In genomic region chr17:9247401-9247938, GRCh38 we compare ENCODE assay signal across 15 cellular contexts.
"Had no signal": no experiment of that assay in that cellular context is flagged by ENCODE, and none has a peak within 500 bp of the region (broad histone marks: within the 10 kb centered on the region; RNA-seq: fewer than 3 reads in every experiment).

No MANE protein-coding gene starts in this region.

- H3K4me3 ChIP-seq: coronary artery, ovary, SK-N-MC, tibial nerve had no signal

- H3K27ac ChIP-seq: coronary artery, ovary, SK-N-MC, WERI-Rb-1 had no signal

- H3K27me3 ChIP-seq: ovary, tibial nerve had no signal

- ATAC-seq: activated naive CD8-positive, alpha-beta T cell treated with anti-CD3 and anti-CD28 coated beads, Interleukin-2, amount 50 U/mL, for 24 hours; natural killer cell treated with Interleukin-12 subunit alpha and Interleukin-12 subunit beta and Interleukin-15 and Interleukin-18, amount 100 ng/mL, for 72 hours; stimulated activated naive CD8-positive, alpha-beta T cell treated with anti-CD3 and anti-CD28 coated beads, Interleukin-15, amount 100 ng/mL, for 72 hours; T-cell had no signal

- H3K36me3 ChIP-seq: ovary, WERI-Rb-1 had no signal

- DNase-seq: activated CD4-positive, alpha-beta T cell treated with anti-CD3 and anti-CD28 coated beads for 48 hours; activated naive CD4-positive, alpha-beta T cell; activated naive CD8-positive, alpha-beta T cell treated with anti-CD3 and anti-CD28 coated beads, Interleukin-2, amount 50 U/mL, for 24 hours; effector CD4-positive, alpha-beta T cell; mammary epithelial cell; ovary; stimulated activated CD4-positive, alpha-beta T cell treated with anti-CD3 and anti-CD28 coated beads, Interleukin-15, amount 100 ng/mL, for 24 hours; stimulated activated CD4-positive, alpha-beta T cell treated with anti-CD3 and anti-CD28 coated beads, Interleukin-4, amount 100 ng/mL, for 24 hours; stimulated activated naive CD8-positive, alpha-beta T cell treated with anti-CD3 and anti-CD28 coated beads, Interleukin-15, amount 100 ng/mL, for 72 hours; T-cell; WERI-Rb-1 had no signal

- H3K9me3 ChIP-seq: ovary, tibial nerve had no signal
